8 cellular contexts compared by ENCODE assay signal in genomic region chr7:3092468-3092867, GRCh38. TPM values are rescaled to one million over a fixed set of nuclear protein-coding genes. Genes with fewer than 3 reads are reported as not detected.
DNase-seq lines count a peak whose midpoint lies in the region; ATAC-seq and TF ChIP-seq lines count a peak whose summit lies in the region.

No MANE protein-coding gene starts in this region.

- no peak overlapping the region for H3K4me2 ChIP-seq in IMR-90 (ENCODE audit: low read depth, low read length)
- no peak overlapping the region for H3K4me2 ChIP-seq in Karpas-422 (ENCODE audit: low read depth, low read length, poor library complexity, severe bottlenecking)

- no peaks in the 10 kb centered on the region for H3K9me2 ChIP-seq in Karpas-422 (replicated peaks; ENCODE audit: insufficient read depth, low read length)

- H3K27ac Mint-ChIP-seq in natural killer cell, result peak overlapping the region; percentile 95 to 100

- no peak overlapping the region for H2BK120ac ChIP-seq in IMR-90 (ENCODE audit: low read depth, low read length)

- CTCF ChIA-PET in IMR-90 (lab: Yijun Ruan, JAX), result interaction anchor here (0.6 kb wide), 1 partner anchor 954 kb away, joined by 3 read pairs; no protein-coding TSS in a partner anchor

- H3K79me1 ChIP-seq in IMR-90 (ENCODE audit: low read depth in 1 of 2, low read length in 2 of 2), result no peaks in the 10 kb centered on the region

- in situ Hi-C loops in IMR-90 (cut with MboI; ENCODE audit: low sequenced_read_pairs), result no loop called here

- H4K91ac ChIP-seq in IMR-90 (ENCODE audit: insufficient read depth, low read depth, low read length), result no peak overlapping the region

- TF ChIP-seq CTCF in IMR-90 (conservative IDR thresholded peaks at IDR 0.05; ENCODE audit: low read depth, low read length) (no peak), natural killer cell (IDR thresholded peaks at IDR 0.05) (no peak), foreskin keratinocyte (conservative IDR thresholded peaks at IDR 0.05) (no peak)

- H3K56ac ChIP-seq in IMR-90 (ENCODE audit: extremely low read depth, insufficient read depth, low read length), result no peak overlapping the region

- peaks cover 1% of the 10 kb centered on the region; the same call in 1 of the 2 replicates for H3K4me1 ChIP-seq in IMR-90 (ENCODE audit: control insufficient read depth, insufficient read depth, low read length)
- no peaks in the 10 kb centered on the region for H3K4me1 ChIP-seq in foreskin keratinocyte
- H3K4me1 ChIP-seq in Karpas-422 (ENCODE audit: low read length), result no peaks in the 10 kb centered on the region; the same call in 1 of the 2 replicates

- H2AFZ ChIP-seq in IMR-90 (replicated peaks; ENCODE audit: low read length, poor library complexity) (no peak overlapping the region), Karpas-422 (ENCODE audit: low read length) (no peak overlapping the region)

- H2AK9ac ChIP-seq in IMR-90 (replicated peaks; ENCODE audit: low read depth, low read length, poor library complexity), result no peak overlapping the region

- H4K20me1 ChIP-seq in IMR-90 (ENCODE audit: insufficient read depth, low read length) (no peaks in the 10 kb centered on the region), Karpas-422 (ENCODE audit: insufficient read depth, low read depth, low read length) (no peaks in the 10 kb centered on the region)

- peak; percentile 76 for DNase-seq in NK-92 treated with Interleukin-12 subunit alpha and Interleukin-12 subunit beta, amount 100 ng/mL, for 24 hours (lab: John Stamatoyannopoulos, UW)
- DNase-seq in NK-92 (lab: John Stamatoyannopoulos, UW; ENCODE audit: unreplicated experiment) (no peak), IMR-90 (peak; percentile 16), natural killer cell (peak; percentile 74), NCI-H1048 (lab: John Stamatoyannopoulos, UW) (no peak), foreskin keratinocyte (no peak), Karpas-422 (no peak)
- DNase-seq in activated T-cell treated with anti-CD3 and anti-CD28 coated beads, Interleukin-2, amount 50 U/mL, for 1 hour, result peak; percentile 70

- H3K27me3 ChIP-seq in IMR-90 (ENCODE audit: control insufficient read depth, insufficient read depth, low read length) (no peaks in the 10 kb centered on the region; the same call in 1 of the 2 replicates), foreskin keratinocyte (peaks cover under 1% of the 10 kb centered on the region), Karpas-422 (ENCODE audit: low read length) (no peaks in the 10 kb centered on the region)

- H3K9ac ChIP-seq in IMR-90 (ENCODE audit: low read depth, low read length) (no peak overlapping the region), Karpas-422 (ENCODE audit: low read length) (no peak overlapping the region)

- no peak overlapping the region for H2BK15ac ChIP-seq in IMR-90 (ENCODE audit: low read depth, low read length)

- H2BK5ac ChIP-seq in IMR-90 (ENCODE audit: low read depth, low read length, poor library complexity, severe bottlenecking), result no peak overlapping the region

- H3K79me2 ChIP-seq in Karpas-422 (ENCODE audit: low read length), result no peaks in the 10 kb centered on the region

- H3K9me1 ChIP-seq in IMR-90 (ENCODE audit: insufficient read depth, low read length), result no peaks in the 10 kb centered on the region

- intact Hi-C loops in IMR-90 (cut with micrococcal nuclease), result no loop called here
- intact Hi-C loops in natural killer cell (cut with micrococcal nuclease), result loop anchor here (1.0 kb wide), 3 partner anchors 15 to 54 kb away; no protein-coding TSS in a partner anchor

- H3K9me3 Mint-ChIP-seq in natural killer cell, result no peaks in the 10 kb centered on the region

- peaks cover 61 to 68% of the 10 kb centered on the region in 2 donors for H3K4me1 Mint-ChIP-seq in natural killer cell

- H3K18ac ChIP-seq in IMR-90 (ENCODE audit: low read depth, low read length), result no peak overlapping the region

- no peak overlapping the region for H3K23ac ChIP-seq in IMR-90 (ENCODE audit: low read depth, low read length)

- H4K5ac ChIP-seq in IMR-90 (ENCODE audit: low read depth, low read length), result no peak overlapping the region

- dilution Hi-C loops in IMR-90 (cut with HindIII; ENCODE audit: low sequenced_read_pairs, unreplicated experiment), result no loop called here

- H3K4me3 ChIP-seq in IMR-90 (ENCODE audit: insufficient read depth, low read depth, low read length) (no peak overlapping the region), Karpas-422 (ENCODE audit: low read length) (no peak overlapping the region)

- H3K27ac ChIP-seq in IMR-90 (ENCODE audit: insufficient read depth, low read length), result no peak overlapping the region
- no peak overlapping the region for H3K27ac ChIP-seq in foreskin keratinocyte
- no peak overlapping the region for H3K27ac ChIP-seq in Karpas-422 (ENCODE audit: low read length)

- peak overlapping the region; percentile 85 for H3K4me3 Mint-ChIP-seq in natural killer cell

- no peak for TF ChIP-seq POLR2A in IMR-90 (IDR thresholded peaks at IDR 0.05; ENCODE audit: low read depth, low read length)

- H3K36me3 ChIP-seq in IMR-90 (ENCODE audit: control insufficient read depth, insufficient read depth, low read length), result no peaks in the 10 kb centered on the region
- no peaks in the 10 kb centered on the region for H3K36me3 ChIP-seq in Karpas-422 (ENCODE audit: insufficient read depth, low read length)

- H3K36me3 Mint-ChIP-seq in natural killer cell, result peaks cover 6% of the 10 kb centered on the region

- no peak overlapping the region for H3K4ac ChIP-seq in IMR-90 (ENCODE audit: low read depth, low read length)

- no peak for TF ChIP-seq RAD21 in IMR-90 (IDR thresholded peaks at IDR 0.05; ENCODE audit: low read length)

- H3K14ac ChIP-seq in IMR-90 (replicated peaks; ENCODE audit: low read depth, low read length), result no peak overlapping the region

- BruUV-seq in IMR-90 (replicated peaks; lab: Mats Ljungman, UMichigan), result no TSS peak

- POLR2A ChIA-PET in IMR-90 (lab: Charles Lee; ENCODE audit: unreplicated experiment), result interaction anchor here (0.6 kb wide), 1 partner anchor 208 kb away, joined by 3 read pairs; no protein-coding TSS in a partner anchor

- H3K27me3 Mint-ChIP-seq in natural killer cell (ENCODE audit: low read depth in 2 of 2), result no peaks in the 10 kb centered on the region

- H2AK5ac ChIP-seq in IMR-90 (ENCODE audit: low read depth, low read length), result no peak overlapping the region

- no CpG with 5 or more reads among the region's 6 CpGs for WGBS in IMR-90 (ENCODE audit: extremely low coverage in 2 of 2, insufficient read length in 1 of 2), 2 experiments

- peaks cover 1% of the 10 kb centered on the region; the same call in 1 of the 2 replicates for H3K9me3 ChIP-seq in IMR-90 (ENCODE audit: control insufficient read depth, insufficient read depth, low read length)
- no peaks in the 10 kb centered on the region for H3K9me3 ChIP-seq in Karpas-422 (ENCODE audit: low read length)

- ATAC-seq in IMR-90 (ENCODE audit: low read depth) (no peak), natural killer cell (peak; percentile 83 to 88 (median 86)), foreskin keratinocyte (no peak)

- no peak overlapping the region for H4K8ac ChIP-seq in IMR-90 (ENCODE audit: low read depth in 2 of 2, low read length in 2 of 2)

- no peak overlapping the region for H2BK20ac ChIP-seq in IMR-90 (ENCODE audit: low read depth, low read length)

TF ChIP-seq in IMR-90, 13 proteins besides CTCF, POLR2A, EP300 and RAD21:
- TF ChIP-seq RCOR1 (IDR thresholded peaks at IDR 0.05; ENCODE audit: insufficient replicate concordance, low read length) (no peak), MAFK (IDR thresholded peaks at IDR 0.05; ENCODE audit: low read depth, low read length) (no peak), BHLHE40 (IDR thresholded peaks at IDR 0.05; ENCODE audit: low read depth, low read length) (no peak)

RNA-seq across cellular contexts. Expression of gene CARD11, which starts 48.8 kb away (rescaled TPM):
- total RNA-seq in IMR-90 (2012; rRNA removed) (0.18 and 0.28 TPM in 2 replicates), natural killer cell (100 to 1,000 TPM; 196 to 233 (median 199) TPM), foreskin keratinocyte (22.3 and 27.7 TPM in 2 replicates)
- polyA plus RNA-seq in IMR-90 (2012; rRNA removed) (0.26 and 0.53 TPM in 2 replicates), foreskin keratinocyte (12.5 and 14.6 TPM in 2 replicates)
- polyA plus RNA-seq in IMR-90 (2012; cell fraction: cytosol; rRNA removed), result 0.31 TPM in 2 replicates
- polyA plus RNA-seq in IMR-90 (2012; cell fraction: nucleus; rRNA removed; ENCODE audit: low replicate concordance), result 0.47 and 0.50 TPM in 2 replicates
- total RNA-seq in Karpas-422 (2014; rRNA removed; shearing (Covaris generic); ENCODE audit: low replicate concordance), result 38.5 and 87.2 TPM in 2 replicates

Comparison
In these comparisons a context has a peak if more than half of its experiments do, and no peak if none do; other contexts are left out.
1. DNase-seq: peak in NK-92 treated with Interleukin-12 subunit alpha and Interleukin-12 subunit beta, amount 100 ng/mL, for 24 hours (single experiment), IMR-90 (single experiment), activated T-cell treated with anti-CD3 and anti-CD28 coated beads, Interleukin-2, amount 50 U/mL, for 1 hour (single experiment) and natural killer cell (single experiment); none in NK-92 (single experiment), NCI-H1048 (single experiment), foreskin keratinocyte (0 of 2) and Karpas-422 (single experiment).
2. ATAC-seq: peak in natural killer cell (3 of 3); none in IMR-90 (single experiment) and foreskin keratinocyte (single experiment).
3. RNA of gene CARD11, which starts 48.8 kb away (total RNA-seq): 196 to 233 TPM in natural killer cell, 38.5 to 87.2 TPM in Karpas-422 and 22.3 to 27.7 TPM in foreskin keratinocyte; 0.18 to 0.28 TPM in IMR-90; every median in the first group is over 10 times any median in the second.